In the genomic region with DNA sequence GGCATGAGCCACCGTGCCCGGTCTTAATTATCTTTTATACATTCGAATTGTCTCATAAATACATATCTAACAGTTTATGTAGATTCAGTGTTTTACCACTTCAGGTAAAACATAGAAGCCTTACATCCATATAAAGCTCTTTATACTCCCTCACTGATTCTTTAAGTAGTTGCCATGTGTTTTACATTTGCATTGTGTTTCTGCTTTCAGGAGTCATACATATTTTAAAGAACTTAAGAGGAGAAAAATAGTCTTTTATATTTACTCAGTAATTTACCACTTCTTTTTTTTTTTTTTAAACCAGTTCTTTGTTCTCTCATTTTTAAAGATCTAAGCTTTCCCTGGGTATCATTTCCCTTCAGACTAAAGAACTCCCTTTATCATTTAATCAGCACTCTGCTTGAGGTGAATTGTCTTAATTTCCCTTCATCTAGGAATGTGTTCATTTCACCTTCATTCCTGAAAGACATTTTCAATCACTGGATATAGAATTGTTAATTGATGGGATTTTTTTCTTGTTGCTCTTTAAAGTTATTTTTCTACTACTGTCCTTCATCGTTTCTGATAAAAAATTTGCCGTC, we compare ENCODE assay signal across 1 cellular context.
TF ChIP-seq lines count a peak whose summit lies in the region.

No MANE protein-coding gene starts in this region.

TF ChIP-seq in endothelial cell of umbilical vein, 7 proteins besides CTCF, POLR2A, EP300 and RAD21:
- TF ChIP-seq GATA2 (IDR thresholded peaks at IDR 0.05; ENCODE audit: insufficient read depth, insufficient read length, low read depth, low read length) (no peak), JUN (IDR thresholded peaks at IDR 0.05; ENCODE audit: borderline replicate concordance, insufficient read depth, insufficient read length, low read depth) (no peak), MAX (IDR thresholded peaks at IDR 0.05; ENCODE audit: insufficient read depth, insufficient read length) (no peak), FOS (IDR thresholded peaks at IDR 0.05; ENCODE audit: borderline replicate concordance, insufficient read depth, low read length) (no peak), POLR2AphosphoS5 (IDR thresholded peaks at IDR 0.05; ENCODE audit: insufficient read depth, low read depth, low read length) (no peak), EZH2 (IDR thresholded peaks at IDR 0.05; ENCODE audit: borderline replicate concordance, low read depth, low read length, severe bottlenecking) (no peak), MYC (IDR thresholded peaks at IDR 0.05; ENCODE audit: low read depth, low read length) (no peak)
